19 cellular contexts compared by ENCODE assay signal in genomic region chr19:43062418-43062817, GRCh38. TPM values are rescaled to one million over a fixed set of nuclear protein-coding genes. Genes with fewer than 3 reads are reported as not detected.
"Had no signal": no experiment of that assay in that cellular context is flagged by ENCODE, and none has a peak within 500 bp of the region (broad histone marks: within the 10 kb centered on the region; RNA-seq: fewer than 3 reads in every experiment).

No MANE protein-coding gene starts in this region.

RNA-seq across cellular contexts. Expression of gene PSG2, which starts 20.1 kb away (rescaled TPM):
- total RNA-seq: activated naive CD4-positive, alpha-beta T cell treated with anti-CD3 and anti-CD28 coated beads for 36 hours; activated naive CD4-positive, alpha-beta T cell treated with anti-CD3 and anti-CD28 coated beads, Interleukin-2, amount 50 U/mL, for 72 hours; activated naive CD8-positive, alpha-beta T cell treated with anti-CD3 and anti-CD28 coated beads for 36 hours; activated naive CD8-positive, alpha-beta T cell treated with anti-CD3 and anti-CD28 coated beads, Interleukin-2, amount 10 ng/mL, durations not matched to agents 7 days and 5 days; activated T-cell treated with anti-CD3 and anti-CD28 coated beads, Interleukin-2, amount 50 U/mL, for 4 hours; activated T-cell treated with anti-CD3 and anti-CD28 coated beads, Interleukin-2, amount 50 U/mL, for 72 hours; activated T-helper 1 cell treated with anti-CD3 and anti-CD28 coated beads, Interleukin-12 subunit alpha, Interleukin-12 subunit beta, Interleukin-2, Interleukin-4 antibody, amounts not matched to agents 30 ng/mL and 10 ng/mL and 1 ng/mL, durations not matched to agents 14 hours and 24 hours and 36 hours; activated T-helper 2 cell treated with anti-CD3 and anti-CD28 coated beads, Interferon-gamma antibody, Interleukin-2, Interleukin-4, amounts not matched to agents 10 μg/mL and 5 μg/mL and 100 μg/mL, durations not matched to agents 14 hours and 24 hours and 36 hours; adrenal gland; aorta; ascending aorta; body of pancreas; breast epithelium; bronchial epithelial cell; cardiac muscle cell; cardiac septum; cerebellum; chondrocyte had no signal
- polyA plus RNA-seq: adipose tissue, adrenal gland, aorta, cardiac muscle cell had no signal

RNA-seq across cellular contexts. Expression of gene PSG11, which starts 36.1 kb away (rescaled TPM):
- total RNA-seq: activated naive CD4-positive, alpha-beta T cell treated with anti-CD3 and anti-CD28 coated beads for 36 hours; activated naive CD8-positive, alpha-beta T cell treated with anti-CD3 and anti-CD28 coated beads for 36 hours; activated naive CD8-positive, alpha-beta T cell treated with anti-CD3 and anti-CD28 coated beads, Interleukin-2, amount 10 ng/mL, durations not matched to agents 7 days and 5 days; activated T-cell treated with anti-CD3 and anti-CD28 coated beads, Interleukin-2, amount 50 U/mL, for 4 hours; activated T-cell treated with anti-CD3 and anti-CD28 coated beads, Interleukin-2, amount 50 U/mL, for 72 hours; activated T-helper 1 cell treated with anti-CD3 and anti-CD28 coated beads, Interleukin-12 subunit alpha, Interleukin-12 subunit beta, Interleukin-2, Interleukin-4 antibody, amounts not matched to agents 30 ng/mL and 10 ng/mL and 1 ng/mL, durations not matched to agents 14 hours and 24 hours and 36 hours; activated T-helper 2 cell treated with anti-CD3 and anti-CD28 coated beads, Interferon-gamma antibody, Interleukin-2, Interleukin-4, amounts not matched to agents 10 μg/mL and 5 μg/mL and 100 μg/mL, durations not matched to agents 14 hours and 24 hours and 36 hours; adrenal gland; aorta; ascending aorta; body of pancreas; breast epithelium; bronchial epithelial cell; cardiac muscle cell; cardiac septum; cerebellum; chondrocyte had no signal
- polyA plus RNA-seq: adipose tissue, adrenal gland, aorta, cardiac muscle cell had no signal
